Comparison of ENCODE assay signal across 15 cellular contexts in the genomic region with DNA sequence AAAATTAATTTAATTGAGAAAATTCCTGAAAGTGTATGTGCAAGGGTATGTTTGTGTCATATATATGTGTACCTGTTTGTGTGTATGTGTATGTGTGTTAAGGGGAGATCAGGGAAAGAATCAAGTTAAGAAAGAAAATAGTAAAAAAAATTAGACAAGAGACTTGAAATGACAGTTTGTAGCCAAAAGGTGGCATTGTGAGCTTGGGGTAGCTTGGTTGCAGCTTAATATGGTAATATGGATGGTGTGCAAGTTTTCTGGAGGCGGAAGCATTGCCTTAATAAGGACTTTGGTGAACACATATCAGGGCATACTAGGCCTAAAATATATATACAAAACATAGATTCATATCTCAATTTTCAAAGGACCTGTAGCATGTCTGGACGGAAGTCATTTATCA.
DNase-seq lines count a peak whose midpoint lies in the region; ATAC-seq, FAIRE-seq and TF ChIP-seq lines count a peak whose summit lies in the region.
"Had no signal": no experiment of that assay in that cellular context is flagged by ENCODE, and none has a peak within 500 bp of the region (broad histone marks: within the 10 kb centered on the region; RNA-seq: fewer than 3 reads in every experiment).

No MANE protein-coding gene starts in this region.

- H3K27ac ChIP-seq in endodermal cell (ENCODE audit: low read depth, low read length) (no peak overlapping the region), smooth muscle cell (ENCODE audit: low read depth) (no peak overlapping the region)
- H3K27ac ChIP-seq: suprapubic skin had no signal

- no peak overlapping the region for H3K4me3 Mint-ChIP-seq in endodermal cell
- H3K4me3 Mint-ChIP-seq: activated naive CD4-positive, alpha-beta T cell treated with anti-CD3 and anti-CD28 coated beads for 36 hours; T-cell had no signal

- H3K4me1 Mint-ChIP-seq in endodermal cell, result no peaks in the 10 kb centered on the region

- H3K9ac ChIP-seq in endodermal cell (ENCODE audit: extremely low read depth, low read length, poor library complexity, severe bottlenecking) (no peak overlapping the region), smooth muscle cell (ENCODE audit: low read depth) (no peak overlapping the region)

- H3K4me2 ChIP-seq in smooth muscle cell, result no peak overlapping the region

- H3F3A ChIP-seq in smooth muscle cell (ENCODE audit: low read depth), result no peaks in the 10 kb centered on the region

- H4K20me1 ChIP-seq in smooth muscle cell (ENCODE audit: low read depth), result no peaks in the 10 kb centered on the region

- H3K79me2 ChIP-seq in smooth muscle cell (ENCODE audit: low read depth), result no peaks in the 10 kb centered on the region

- no peaks in the 10 kb centered on the region for H3K36me3 Mint-ChIP-seq in endodermal cell (ENCODE audit: low read depth)

- H3K9me3 Mint-ChIP-seq in endodermal cell, result peaks cover 30% of the 10 kb centered on the region

- H3K9me3 ChIP-seq in endodermal cell (ENCODE audit: control insufficient read depth, low read length) (peaks cover 24% of the 10 kb centered on the region), smooth muscle cell (replicated peaks; ENCODE audit: low read depth) (no peaks in the 10 kb centered on the region)

- TF ChIP-seq POLR2A in NB4 (IDR thresholded peaks at IDR 0.05; ENCODE audit: extremely low read depth, insufficient read length), result no peak
- no peak for TF ChIP-seq POLR2A in GM12891 (IDR thresholded peaks at IDR 0.05; ENCODE audit: low read depth, low read length)

- H3K27me3 ChIP-seq in endodermal cell (ENCODE audit: control insufficient read depth, insufficient read depth, low read length, poor library complexity, severe bottlenecking) (no peaks in the 10 kb centered on the region), smooth muscle cell (ENCODE audit: low read depth) (no peaks in the 10 kb centered on the region)
- H3K27me3 ChIP-seq: suprapubic skin had no signal

- ATAC-seq in Right ventricle myocardium inferior, result no peak
- ATAC-seq: T-cell had no signal

- H3K4me3 ChIP-seq in NB4 (ENCODE audit: low read depth, low read length) (no peak overlapping the region), endodermal cell (ENCODE audit: low read length) (no peak overlapping the region), smooth muscle cell (no peak overlapping the region)
- H3K4me3 ChIP-seq: suprapubic skin had no signal

- H2AFZ ChIP-seq in smooth muscle cell (ENCODE audit: low read depth), result no peak overlapping the region

- TF ChIP-seq CTCF in NB4 (IDR thresholded peaks at IDR 0.05; ENCODE audit: low read depth, low read length) (no peak), endodermal cell (conservative IDR thresholded peaks at IDR 0.05) (peak; percentile 73), smooth muscle cell (IDR thresholded peaks at IDR 0.05; ENCODE audit: borderline replicate concordance, insufficient read depth, poor library complexity, severe bottlenecking) (peak; percentile 24)

- no peak overlapping the region for H3K27ac Mint-ChIP-seq in endodermal cell
- H3K27ac Mint-ChIP-seq: activated naive CD4-positive, alpha-beta T cell treated with anti-CD3 and anti-CD28 coated beads for 36 hours; T-cell had no signal

- peak; percentile 6 for DNase-seq in NOMO-1 treated with DMSO at 0.1 percent for 48 hours (lab: John Stamatoyannopoulos, UW; ENCODE audit: unreplicated experiment)
- DNase-seq in NOMO-1 treated with dmso at 0.1 percent for 144 hours (lab: John Stamatoyannopoulos, UW; ENCODE audit: unreplicated experiment), result no peak
- peak; percentile 29 for DNase-seq in NB4 (ENCODE audit: low read depth)
- no peak for DNase-seq in endodermal cell
- DNase-seq in smooth muscle cell (lab: John Stamatoyannopoulos, UW; ENCODE audit: unreplicated experiment), result no peak
- no peak for DNase-seq in Right ventricle myocardium inferior (ENCODE audit: missing footprints)
- DNase-seq in GM12891 (ENCODE audit: insufficient read length, low spot score), result no peak
- DNase-seq in AG08395 (ENCODE audit: low spot score), result no peak
- DNase-seq: activated CD4-positive, CD25-positive, alpha-beta regulatory T cell; activated CD8-positive, alpha-beta memory T cell treated with anti-CD3 and anti-CD28 coated beads, Interleukin-2, amount 50 U/mL, for 4 hours; activated naive CD4-positive, alpha-beta T cell treated with anti-CD3 and anti-CD28 coated beads for 36 hours; foreskin melanocyte; naive B cell; T-cell had no signal

- no peaks in the 10 kb centered on the region for H3K4me1 ChIP-seq in endodermal cell (ENCODE audit: control insufficient read depth, insufficient read depth, low read length)
- no peaks in the 10 kb centered on the region for H3K4me1 ChIP-seq in smooth muscle cell (ENCODE audit: low read depth)
- H3K4me1 ChIP-seq: suprapubic skin had no signal

- no peak for FAIRE-seq in GM12891 (lab: Jason Lieb, UNC)

- H3K27me3 Mint-ChIP-seq in endodermal cell (ENCODE audit: insufficient read depth), result no peaks in the 10 kb centered on the region
- H3K27me3 Mint-ChIP-seq: naive B cell, T-cell had no signal

- H3K36me3 ChIP-seq in endodermal cell (ENCODE audit: control insufficient read depth, insufficient read depth, low read length) (no peaks in the 10 kb centered on the region), smooth muscle cell (ENCODE audit: low read depth) (no peaks in the 10 kb centered on the region)
- H3K36me3 ChIP-seq: suprapubic skin had no signal

- 98 to 100% methylated on average over 1 to 2 of the region's 2 CpGs for WGBS in endodermal cell (ENCODE audit: insufficient coverage in 1 of 2, insufficient read length in 1 of 2), 2 experiments
- WGBS in smooth muscle cell (ENCODE audit: low lambda C conversion rate), result 96% methylated on average over 2 of the region's 2 CpGs

- intact Hi-C loops in Right ventricle myocardium inferior (cut with DNase I), result no loop called here

TF ChIP-seq in GM12891, 5 proteins besides CTCF, POLR2A, EP300 and RAD21:
- TF ChIP-seq TAF1 (IDR thresholded peaks at IDR 0.05; ENCODE audit: low read depth, low read length) (no peak), PAX5 (IDR thresholded peaks at IDR 0.05; ENCODE audit: insufficient read depth, low read length, severe bottlenecking) (no peak), POU2F2 (IDR thresholded peaks at IDR 0.05; ENCODE audit: low read depth, low read length) (no peak), SPI1 (IDR thresholded peaks at IDR 0.05; ENCODE audit: low read depth, low read length) (no peak), POLR2AphosphoS5 (IDR thresholded peaks at IDR 0.05; ENCODE audit: low read depth, low read length) (no peak)

Comparison
In these comparisons a context has a peak if more than half of its experiments do, and no peak if none do; other contexts are left out.
1. DNase-seq: peak in NOMO-1 treated with DMSO at 0.1 percent for 48 hours (single experiment) and NB4 (single experiment); none in NOMO-1 treated with dmso at 0.1 percent for 144 hours (single experiment), endodermal cell (single experiment), smooth muscle cell (single experiment), Right ventricle myocardium inferior (single experiment), GM12891 (single experiment) and AG08395 (single experiment).